In the genomic region with DNA sequence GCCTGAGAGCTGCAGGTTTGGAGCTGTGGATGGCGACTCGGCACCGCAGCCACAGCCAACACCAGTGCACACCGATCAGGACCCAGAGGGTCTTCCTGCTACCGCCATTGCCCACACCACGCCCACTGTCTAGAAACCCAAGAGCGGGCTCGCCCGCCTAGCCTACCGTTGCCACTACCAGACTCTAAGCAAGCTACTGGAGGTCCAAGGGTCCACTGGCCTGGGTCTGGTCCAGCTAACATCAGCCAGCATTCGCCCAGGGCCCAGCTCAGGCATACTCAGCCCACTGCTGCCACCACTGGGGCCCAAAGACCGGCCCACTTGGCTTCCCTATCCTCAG, we compare ENCODE assay signal across 9 cellular contexts. TPM values are rescaled to one million over a fixed set of nuclear protein-coding genes. Genes with fewer than 3 reads are reported as not detected.
A peak's percentile ranks its signal among the peaks of the same experiment; 100 is the strongest.
DNase-seq lines count a peak whose midpoint lies in the region; ATAC-seq and TF ChIP-seq lines count a peak whose summit lies in the region.
"Had no signal": no experiment of that assay in that cellular context is flagged by ENCODE, and none has a peak within 500 bp of the region (broad histone marks: within the 10 kb centered on the region; RNA-seq: fewer than 3 reads in every experiment).

No MANE protein-coding gene starts in this region.

- no peak for DNase-seq in H9
- no peak for DNase-seq in central memory CD8-positive, alpha-beta T cell (ENCODE audit: low spot score in 2 of 2)
- DNase-seq in neural progenitor cell (ENCODE audit: low spot score) = no peak
- no peak for DNase-seq in stimulated activated CD4-positive, alpha-beta T cell treated with anti-CD3 and anti-CD28 coated beads, Interleukin-2, amount 100 ng/mL, for 24 hours
- DNase-seq in effector CD4-positive, alpha-beta T cell = no peak

- H3K14ac ChIP-seq in H9 (ENCODE audit: insufficient read depth, low read length) = no peak overlapping the region; the same call in 1 of the 2 replicates

- H3K27me3 ChIP-seq in H9 (ENCODE audit: insufficient read depth, low read length) = peaks cover 11% of the 10 kb centered on the region; the same call in 1 of the 2 replicates
- peaks cover 58% of the 10 kb centered on the region for H3K27me3 ChIP-seq in neural progenitor cell
- H3K27me3 ChIP-seq: colonic mucosa had no signal

- H2AFZ ChIP-seq in H9 (ENCODE audit: low read length) (no peak overlapping the region), neural progenitor cell (replicated peaks) (peak overlapping the region; percentile 100)

- H3K4me1 Mint-ChIP-seq in H9 = peaks cover 15 to 17% of the 10 kb centered on the region in 2 experiments
- H3K4me1 Mint-ChIP-seq in central memory CD8-positive, alpha-beta T cell = peaks cover 23% of the 10 kb centered on the region
- H3K4me1 Mint-ChIP-seq in neural progenitor cell = peaks cover 3% of the 10 kb centered on the region

- no peaks in the 10 kb centered on the region for H3K36me3 ChIP-seq in ES-I3 (ENCODE audit: insufficient read depth, low read length)
- no peaks in the 10 kb centered on the region for H3K36me3 ChIP-seq in neural progenitor cell
- H3K36me3 ChIP-seq: colonic mucosa, neutrophil had no signal

- H4K8ac ChIP-seq in H9 (replicated peaks; ENCODE audit: insufficient read length, low read depth, low read length) = no peak overlapping the region

- peaks cover 6 to 7% of the 10 kb centered on the region in 2 experiments; a peak in 3 of 5 replicates for H3K9me3 Mint-ChIP-seq in H9
- H3K9me3 Mint-ChIP-seq in central memory CD8-positive, alpha-beta T cell = no peaks in the 10 kb centered on the region
- H3K9me3 Mint-ChIP-seq in neural progenitor cell = peaks cover 8% of the 10 kb centered on the region

- no peak overlapping the region for H2BK15ac ChIP-seq in H9 (ENCODE audit: low read depth, low read length)

- H3K4me2 ChIP-seq in H9 (ENCODE audit: insufficient read depth, insufficient read length, low read length) (peak overlapping the region; percentile 88), neural progenitor cell (peak overlapping the region; percentile 99)

- H2BK120ac ChIP-seq in H9 (ENCODE audit: low read depth, low read length, poor library complexity, severe bottlenecking) = no peak overlapping the region

- no peak for TF ChIP-seq CTCF in H9 (conservative IDR thresholded peaks at IDR 0.05)
- TF ChIP-seq CTCF in neural progenitor cell (IDR thresholded peaks at IDR 0.05) = no peak

- H3F3A ChIP-seq in neural progenitor cell (ENCODE audit: low read depth) = no peaks in the 10 kb centered on the region

- peaks cover 4% of the 10 kb centered on the region for H3K23me2 ChIP-seq in H9 (ENCODE audit: insufficient read length, low read depth, low read length, poor library complexity, severe bottlenecking)

- H3K18ac ChIP-seq in H9 (ENCODE audit: insufficient read length, low read depth, low read length) = no peak overlapping the region

- H3K4me3 Mint-ChIP-seq in H9 = peak overlapping the region; percentile 67 to 88
- H3K4me3 Mint-ChIP-seq in central memory CD8-positive, alpha-beta T cell = peak overlapping the region; percentile 81
- peak overlapping the region; percentile 85 for H3K4me3 Mint-ChIP-seq in neural progenitor cell

- H3K79me2 ChIP-seq in H9 (ENCODE audit: insufficient read depth, low read length) = no peaks in the 10 kb centered on the region
- H3K79me2 ChIP-seq in neural progenitor cell (ENCODE audit: low read depth) = no peaks in the 10 kb centered on the region

- H3K27ac ChIP-seq in H9 (ENCODE audit: insufficient read length, low read depth, low read length) (no peak overlapping the region), neural progenitor cell (no peak overlapping the region)
- H3K27ac ChIP-seq: colonic mucosa, neutrophil had no signal

- H3K4ac ChIP-seq in H9 (ENCODE audit: low read depth, low read length) = no peak overlapping the region

- WGBS in H9 (ENCODE audit: extremely low coverage, insufficient read length, low lambda C conversion rate) = no CpG with 5 or more reads among the region's 12 CpGs

- no peak overlapping the region for H3K56ac ChIP-seq in H9 (ENCODE audit: insufficient read length, low read depth, low read length)

- H3K9ac ChIP-seq in ES-I3 (ENCODE audit: low read depth, low read length) = peak overlapping the region; percentile 45; the same call in 1 of the 2 replicates
- H3K9ac ChIP-seq in H9 (ENCODE audit: extremely low read depth, insufficient read length, low read length) = no peak overlapping the region
- H3K9ac ChIP-seq in neural progenitor cell = no peak overlapping the region

- ATAC-seq in central memory CD8-positive, alpha-beta T cell (replicated peaks; ENCODE audit: extremely low read depth, poor library complexity, severe bottlenecking) = no peak
- ATAC-seq in GM18498 (IDR thresholded peaks at IDR 0.05; ENCODE audit: unreplicated experiment) = no peak

- H2BK12ac ChIP-seq in H9 (ENCODE audit: insufficient read length, low read depth, low read length) = no peak overlapping the region

- H3K36me3 Mint-ChIP-seq in H9 (ENCODE audit: insufficient read depth in 1 of 3, low read depth in 3 of 3) = no peaks in the 10 kb centered on the region; a peak in 1 of 7 replicates
- peaks cover 1% of the 10 kb centered on the region for H3K36me3 Mint-ChIP-seq in central memory CD8-positive, alpha-beta T cell (ENCODE audit: insufficient read depth)
- H3K36me3 Mint-ChIP-seq in neural progenitor cell = no peaks in the 10 kb centered on the region

- peak overlapping the region; percentile 57 for H3K4me3 ChIP-seq in neural progenitor cell

- no peak overlapping the region for H3T11ph ChIP-seq in H9 (ENCODE audit: low read length)

- no peak overlapping the region for H2BK20ac ChIP-seq in H9 (ENCODE audit: low read depth, low read length, poor library complexity, severe bottlenecking)

- no peak overlapping the region for H3K27ac Mint-ChIP-seq in H9
- no peak overlapping the region for H3K27ac Mint-ChIP-seq in central memory CD8-positive, alpha-beta T cell (ENCODE audit: low read depth)
- H3K27ac Mint-ChIP-seq in neural progenitor cell = no peak overlapping the region

- H4K91ac ChIP-seq in H9 (ENCODE audit: insufficient read length, low read depth, low read length) = no peak overlapping the region

- H3K9me3 ChIP-seq in ES-I3 (ENCODE audit: control insufficient read depth, insufficient read depth, low read length) (no peaks in the 10 kb centered on the region; the same call in 1 of the 2 replicates), H9 (ENCODE audit: control insufficient read depth, low read depth, low read length) (no peaks in the 10 kb centered on the region), neural progenitor cell (ENCODE audit: low read depth) (no peaks in the 10 kb centered on the region)
- H3K9me3 ChIP-seq: colonic mucosa, neutrophil had no signal

- no peak overlapping the region for H2BK5ac ChIP-seq in H9 (ENCODE audit: insufficient read length, low read length)

- H3K4me1 ChIP-seq in ES-I3 (ENCODE audit: insufficient read depth, low read length) (no peaks in the 10 kb centered on the region; the same call in 1 of the 2 replicates), H9 (ENCODE audit: insufficient read depth, low read length) (0 out of 2 replicates have a peak, but pooled peaks cover 3% of the 10 kb centered on the region), neural progenitor cell (peaks cover 12% of the 10 kb centered on the region)
- H3K4me1 ChIP-seq: colonic mucosa had no signal

- no peak overlapping the region for H4K5ac ChIP-seq in H9 (ENCODE audit: insufficient read length, low read depth, low read length)

- peaks cover 3% of the 10 kb centered on the region for H4K20me1 ChIP-seq in H9 (ENCODE audit: control insufficient read depth, insufficient read depth, insufficient read length)
- no peaks in the 10 kb centered on the region for H4K20me1 ChIP-seq in neural progenitor cell (ENCODE audit: low read depth)

- H3K27me3 Mint-ChIP-seq in H9 (ENCODE audit: low read depth) = peaks cover 65% of the 10 kb centered on the region
- H3K27me3 Mint-ChIP-seq in central memory CD8-positive, alpha-beta T cell = peaks cover 57% of the 10 kb centered on the region
- peaks cover 3% of the 10 kb centered on the region for H3K27me3 Mint-ChIP-seq in neural progenitor cell (ENCODE audit: insufficient read depth, low read depth)

- H3K79me1 ChIP-seq in H9 (ENCODE audit: insufficient read depth, low read depth, low read length, poor library complexity, severe bottlenecking) = no peaks in the 10 kb centered on the region

- H2AK5ac ChIP-seq in H9 (ENCODE audit: insufficient read length, low read length) = no peak overlapping the region

- no peak overlapping the region for H3K23ac ChIP-seq in H9 (ENCODE audit: insufficient read length, low read depth, low read length)

RNA-seq across cellular contexts. Expression of a gene that starts 30.5 kb away (rescaled TPM):
- total RNA-seq in H9 (2021) (21.9 and 22.3 TPM in 2 replicates), neural progenitor cell (ENCODE audit: low replicate concordance) (44.2 and 62.3 TPM in 2 replicates)
